ENCODE assay signal across 25 cellular contexts in the genomic region with DNA sequence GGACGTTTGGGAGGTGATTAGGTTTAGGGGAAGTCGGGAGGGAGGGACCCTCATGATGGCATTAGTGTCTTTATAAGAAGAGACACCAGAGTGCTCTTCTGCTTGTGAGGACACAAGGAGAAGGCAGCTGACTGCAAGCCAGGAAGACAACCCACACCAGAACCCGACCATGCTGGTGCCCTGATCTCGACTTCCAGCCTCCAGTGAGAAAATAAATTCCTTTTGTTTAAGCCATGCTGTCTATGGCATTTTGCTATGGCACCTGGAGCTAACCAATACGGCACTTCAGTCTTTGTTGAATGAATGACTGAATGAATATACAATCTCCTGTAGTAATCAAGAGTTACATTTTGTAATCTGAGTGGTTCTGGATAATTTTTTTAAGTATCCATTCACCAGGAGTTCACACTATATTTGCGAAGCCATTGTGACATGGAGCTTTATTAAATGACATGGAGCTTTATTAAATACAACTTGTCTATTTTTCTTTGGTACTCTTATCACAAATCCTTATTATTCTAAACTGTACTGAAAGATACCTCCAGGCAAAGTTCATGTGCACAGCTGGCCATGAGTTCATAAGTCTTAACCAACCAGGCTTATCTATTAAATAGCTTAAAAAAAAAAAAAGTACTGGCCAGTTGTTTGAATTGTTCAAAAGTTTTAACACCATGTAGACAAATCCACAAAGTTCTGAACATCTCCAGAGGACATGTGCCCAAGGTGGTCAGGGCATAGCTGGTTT. TPM values are rescaled to one million over a fixed set of nuclear protein-coding genes. Genes with fewer than 3 reads are reported as not detected.
A peak's percentile ranks its signal among the peaks of the same experiment; 100 is the strongest.
DNase-seq lines count a peak whose midpoint lies in the region; ATAC-seq, FAIRE-seq and TF ChIP-seq lines count a peak whose summit lies in the region.
"Had no signal": no experiment of that assay in that cellular context is flagged by ENCODE, and none has a peak within 500 bp of the region (broad histone marks: within the 10 kb centered on the region; RNA-seq: fewer than 3 reads in every experiment).

No MANE protein-coding gene starts in this region.

- no peaks in the 10 kb centered on the region for H3K4me1 Mint-ChIP-seq in T-helper 17 cell
- H3K4me1 Mint-ChIP-seq: B cell had no signal

- POLR2A ChIA-PET in GM10248 (lab: Yijun Ruan, JAX): no interaction called here

- no peak overlapping the region for H3K27ac ChIP-seq in small intestine (ENCODE audit: low read depth in 1 of 2, low read length in 1 of 2)
- H3K27ac ChIP-seq: 22Rv1; A549; BLaER1 treated with 17β-estradiol and CSF1 and Interleukin-3, amounts not matched to agents 10 nM and 100 nM; C4-2B had no signal

- no peak for DNase-seq in H54 (ENCODE audit: insufficient read length, low spot score)
- DNase-seq in T-helper 17 cell: no peak
- DNase-seq in foreskin melanocyte: peak; percentile 21
- peak; percentile 57 for DNase-seq in small intestine
- DNase-seq in omental fat pad (ENCODE audit: low spot score): no peak
- no peak for DNase-seq in GM10248 (ENCODE audit: extremely low spot score)
- DNase-seq: AML-193; Caco-2; Calu3; CD4-positive, alpha-beta T cell; CD8-positive, alpha-beta T cell; DMS79 treated with DMSO at 0.1 percent for 48 hours; GF-D8 had no signal

- peaks cover 2% of the 10 kb centered on the region for H3K36me3 Mint-ChIP-seq in T-helper 17 cell (ENCODE audit: low read depth)

- H3K36me3 ChIP-seq in small intestine (ENCODE audit: control insufficient read depth in 2 of 2, insufficient read depth in 2 of 2, low read length in 2 of 2): no peaks in the 10 kb centered on the region
- H3K36me3 ChIP-seq: BLaER1 treated with 17β-estradiol and CSF1 and Interleukin-3, amounts not matched to agents 10 nM and 100 nM had no signal

- H3K27me3 Mint-ChIP-seq in T-helper 17 cell: peaks cover 7% of the 10 kb centered on the region
- H3K27me3 Mint-ChIP-seq: B cell; CD4-positive, alpha-beta T cell had no signal

- no peak overlapping the region for H3K4me3 ChIP-seq in small intestine (ENCODE audit: low read depth in 1 of 2, low read length in 2 of 2)
- H3K4me3 ChIP-seq: A549; BLaER1 treated with 17β-estradiol and CSF1 and Interleukin-3, amounts not matched to agents 10 nM and 100 nM; GM12878 had no signal

- H3K27me3 ChIP-seq in small intestine (ENCODE audit: control insufficient read depth in 2 of 2, insufficient read depth in 2 of 2, low read length in 2 of 2): peaks cover 0 to 1% of the 10 kb centered on the region in 2 donors
- H3K27me3 ChIP-seq: BLaER1 treated with 17β-estradiol and CSF1 and Interleukin-3, amounts not matched to agents 10 nM and 100 nM had no signal

- H3K9me3 ChIP-seq in T-helper 17 cell (ENCODE audit: control insufficient read depth, low read length, poor library complexity, severe bottlenecking): no peaks in the 10 kb centered on the region
- H3K9me3 ChIP-seq in small intestine (ENCODE audit: control insufficient read depth, low read depth): no peaks in the 10 kb centered on the region

- no peak for ATAC-seq in T-helper 17 cell
- ATAC-seq in omental fat pad (ENCODE audit: low FRiP score): no peak
- no peak for ATAC-seq in GM19351 (IDR thresholded peaks at IDR 0.05; ENCODE audit: unreplicated experiment)
- no peak for ATAC-seq in HG02938 (IDR thresholded peaks at IDR 0.05; ENCODE audit: unreplicated experiment)
- ATAC-seq: A549; CD8-positive, alpha-beta T cell; GM12878 had no signal

- peak; percentile 30 for FAIRE-seq in H54 (lab: Jason Lieb, UNC)
- no peak for FAIRE-seq in small intestine (lab: Jason Lieb, UNC)
- FAIRE-seq: A549, D721Med, G401.6, GM12878, GM12892, GM18507 had no signal

- TF ChIP-seq POLR2A in H54 (IDR thresholded peaks at IDR 0.05; ENCODE audit: low read depth, low read length): no peak

- peaks cover 0 to 1% of the 10 kb centered on the region in 2 donors for H3K4me1 ChIP-seq in small intestine (ENCODE audit: control insufficient read depth in 2 of 2, insufficient read depth in 1 of 2, low read depth in 1 of 2, low read length in 1 of 2)
- H3K4me1 ChIP-seq: Caco-2 had no signal

- peak overlapping the region; percentile 46 for H3K27ac Mint-ChIP-seq in T-helper 17 cell
- H3K27ac Mint-ChIP-seq: B cell; CD4-positive, alpha-beta T cell; CD8-positive, alpha-beta T cell had no signal

- H3K4me3 Mint-ChIP-seq in T-helper 17 cell: no peak overlapping the region
- H3K4me3 Mint-ChIP-seq: B cell; CD4-positive, alpha-beta T cell; CD8-positive, alpha-beta T cell had no signal

- TF ChIP-seq CTCF in omental fat pad (IDR thresholded peaks at IDR 0.05): no peak
- no peak for TF ChIP-seq CTCF in GM10248 (IDR thresholded peaks at IDR 0.05; ENCODE audit: control extremely low read depth, extremely low read depth, low read depth, missing control alignments)

- WGBS in small intestine, 3 donors: 67 to 87% (median 75%) methylated on average over 6 of the region's 6 CpGs

- CTCF ChIA-PET in GM10248 (lab: Yijun Ruan, JAX): interaction anchor here (1.0 to 2.5 kb wide), 7 partner anchors 9 to 243 kb away, joined by 3 to 9 read pairs (median 3); no protein-coding TSS in a partner anchor

RNA-seq across cellular contexts. Expression of gene BHLHE40, which starts 24.8 kb away (rescaled TPM):
- total RNA-seq in T-helper 17 cell: 100 to 1,000 TPM; 295 to 329 TPM
- 10 to 100 TPM in 2 of 3 donors, 1 to 10 TPM in 1; 6.3 to 28.5 (median 10.8) TPM for polyA plus RNA-seq in small intestine
- 100 to 1,000 TPM in 1 of 4 donors, 10 to 100 TPM in 3; 16.3 to 101 (median 59.1) TPM for total RNA-seq in omental fat pad

Comparison
In these comparisons a context has a peak if more than half of its experiments do, and no peak if none do; other contexts are left out.
1. DNase-seq: peak in foreskin melanocyte (single experiment) and small intestine (single experiment); none in H54 (single experiment), T-helper 17 cell (0 of 3), omental fat pad (single experiment) and GM10248 (single experiment).